In genomic region chr14:37899365-37899764, GRCh38 we compare ENCODE assay signal across 28 cellular contexts.
"Had no signal": no experiment of that assay in that cellular context is flagged by ENCODE, and none has a peak within 500 bp of the region (broad histone marks: within the 10 kb centered on the region; RNA-seq: fewer than 3 reads in every experiment).

No MANE protein-coding gene starts in this region.

- H3K9me3 ChIP-seq: colonic mucosa, esophagus squamous epithelium, heart left ventricle had no signal

- DNase-seq: activated B cell treated with CpG ODN at 0.5 μM for 24 hours; activated CD4-positive, alpha-beta T cell treated with anti-CD3 and anti-CD28 coated beads for 48 hours; activated CD4-positive, alpha-beta T cell treated with anti-CD3 and anti-CD28 coated beads, Interleukin-2, amount 50 U/mL, for 1 hour; activated CD4-positive, alpha-beta T cell treated with anti-CD3 and anti-CD28 coated beads, Interleukin-2, amount 50 U/mL, for 48 hours; activated CD8-positive, alpha-beta memory T cell treated with anti-CD3 and anti-CD28 coated beads for 24 hours; activated CD8-positive, alpha-beta T cell treated with anti-CD3 and anti-CD28 coated beads for 36 hours; activated effector memory CD4-positive, alpha-beta T cell treated with Interleukin-2 at 50 U/mL for 16 hours; activated gamma-delta T cell treated with Interleukin-2 at 50 U/mL for 16 hours; activated naive CD4-positive, alpha-beta T cell treated with anti-CD3 and anti-CD28 coated beads, Interleukin-2, amount 50 U/mL, for 16 hours; activated naive CD4-positive, alpha-beta T cell treated with Interleukin-2 at 50 U/mL for 16 hours; activated T-cell treated with anti-CD3 and anti-CD28 coated beads, Interleukin-2, amount 50 U/mL, for 4 hours; amniotic stem cell; anterior cingulate cortex; brain microvascular endothelial cell; caudate nucleus; colonic mucosa; effector CD8-positive, alpha-beta T cell; esophagus squamous epithelium; foreskin fibroblast; heart left ventricle; T-helper 1 cell; T-helper 17 cell; T1000; WERI-Rb-1 had no signal

- H3K4me3 ChIP-seq: colonic mucosa, esophagus squamous epithelium, heart left ventricle had no signal

- H3K4me3 Mint-ChIP-seq: activated B cell treated with CpG ODN at 0.5 μM for 24 hours; activated CD8-positive, alpha-beta T cell treated with anti-CD3 and anti-CD28 coated beads for 36 hours; activated naive CD8-positive, alpha-beta T cell; activated T-cell treated with anti-CD3 and anti-CD28 coated beads, Interleukin-2, amount 50 U/mL, for 4 hours; activated T-helper 17 cell treated with anti-CD3 and anti-CD28 coated beads, Interleukin-2, amount 50 U/mL, for 72 hours; T-helper 17 cell; T-helper 2 cell treated with Interferon-gamma antibody and Interleukin-4, amounts not matched to agents 5 μg/mL and 100 μg/mL, for 36 hours had no signal

- H3K27ac ChIP-seq: brain microvascular endothelial cell, colonic mucosa, epithelial cell of prostate, esophagus squamous epithelium, heart left ventricle, WERI-Rb-1 had no signal

- H3K4me1 ChIP-seq: colonic mucosa, esophagus squamous epithelium had no signal

- H3K9me3 Mint-ChIP-seq: activated B cell treated with CpG ODN at 0.5 μM for 24 hours; activated CD8-positive, alpha-beta T cell treated with anti-CD3 and anti-CD28 coated beads for 36 hours; activated T-cell treated with anti-CD3 and anti-CD28 coated beads, Interleukin-2, amount 50 U/mL, for 4 hours; activated T-helper 17 cell treated with anti-CD3 and anti-CD28 coated beads, Interleukin-2, amount 50 U/mL, for 72 hours; T-helper 2 cell treated with Interferon-gamma antibody and Interleukin-4, amounts not matched to agents 5 μg/mL and 100 μg/mL, for 36 hours had no signal

- H3K4me1 Mint-ChIP-seq: activated B cell treated with CpG ODN at 0.5 μM for 24 hours; activated T-helper 17 cell treated with anti-CD3 and anti-CD28 coated beads, Interleukin-2, amount 50 U/mL, for 72 hours had no signal

- H3K27me3 ChIP-seq: brain microvascular endothelial cell, colonic mucosa had no signal

- H3K27ac Mint-ChIP-seq: activated B cell treated with CpG ODN at 0.5 μM for 24 hours; activated CD8-positive, alpha-beta T cell treated with anti-CD3 and anti-CD28 coated beads for 36 hours; activated naive CD8-positive, alpha-beta T cell; activated T-helper 17 cell treated with anti-CD3 and anti-CD28 coated beads, Interleukin-2, amount 50 U/mL, for 72 hours; T-helper 17 cell; T-helper 2 cell treated with Interferon-gamma antibody and Interleukin-4, amounts not matched to agents 5 μg/mL and 100 μg/mL, for 36 hours had no signal

- H3K36me3 Mint-ChIP-seq: activated naive CD8-positive, alpha-beta T cell had no signal

- H3K36me3 ChIP-seq: brain microvascular endothelial cell, colonic mucosa, esophagus squamous epithelium, heart left ventricle, WERI-Rb-1 had no signal
